ENCODE assay signal across 1 cellular context in the genomic region with DNA sequence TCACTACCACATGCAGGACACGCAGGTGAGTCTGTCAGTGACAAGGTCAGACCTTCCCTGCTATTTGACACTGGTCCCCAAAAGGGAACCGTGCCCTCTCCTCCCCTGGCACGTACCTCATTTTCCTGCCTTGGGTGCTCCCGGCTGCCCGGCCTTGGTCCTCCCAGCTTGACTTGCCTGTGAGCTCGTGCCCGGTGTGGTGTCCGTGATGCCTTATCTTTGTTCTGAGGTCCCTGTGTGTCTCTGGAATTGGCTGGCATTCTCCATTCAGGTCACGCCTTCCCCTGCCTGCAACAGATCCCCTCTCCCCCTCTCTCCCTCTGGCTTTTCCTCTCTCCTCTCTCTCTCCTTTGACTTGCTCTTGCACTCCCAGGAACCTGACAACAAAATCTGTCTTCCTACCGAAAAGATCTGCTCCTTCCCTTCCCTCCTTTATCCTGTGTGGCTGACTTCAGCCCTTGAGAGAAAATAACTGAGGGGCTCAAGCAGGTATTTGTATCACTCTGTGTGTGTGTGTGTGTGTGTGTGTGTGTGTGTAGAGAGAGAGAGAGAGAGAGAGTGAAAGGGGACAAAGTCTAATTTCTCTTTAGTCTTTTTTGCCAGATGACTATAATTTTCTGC.
A peak's percentile ranks its signal among the peaks of the same experiment; 100 is the strongest.
TF ChIP-seq lines count a peak whose summit lies in the region.

A gene with protein sequence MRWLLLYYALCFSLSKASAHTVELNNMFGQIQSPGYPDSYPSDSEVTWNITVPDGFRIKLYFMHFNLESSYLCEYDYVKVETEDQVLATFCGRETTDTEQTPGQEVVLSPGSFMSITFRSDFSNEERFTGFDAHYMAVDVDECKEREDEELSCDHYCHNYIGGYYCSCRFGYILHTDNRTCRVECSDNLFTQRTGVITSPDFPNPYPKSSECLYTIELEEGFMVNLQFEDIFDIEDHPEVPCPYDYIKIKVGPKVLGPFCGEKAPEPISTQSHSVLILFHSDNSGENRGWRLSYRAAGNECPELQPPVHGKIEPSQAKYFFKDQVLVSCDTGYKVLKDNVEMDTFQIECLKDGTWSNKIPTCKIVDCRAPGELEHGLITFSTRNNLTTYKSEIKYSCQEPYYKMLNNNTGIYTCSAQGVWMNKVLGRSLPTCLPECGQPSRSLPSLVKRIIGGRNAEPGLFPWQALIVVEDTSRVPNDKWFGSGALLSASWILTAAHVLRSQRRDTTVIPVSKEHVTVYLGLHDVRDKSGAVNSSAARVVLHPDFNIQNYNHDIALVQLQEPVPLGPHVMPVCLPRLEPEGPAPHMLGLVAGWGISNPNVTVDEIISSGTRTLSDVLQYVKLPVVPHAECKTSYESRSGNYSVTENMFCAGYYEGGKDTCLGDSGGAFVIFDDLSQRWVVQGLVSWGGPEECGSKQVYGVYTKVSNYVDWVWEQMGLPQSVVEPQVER (minus strand): TSS at position 226 of the 621 bp plus-strand sequence. CDS start 105 bp downstream, at position 121.

TF ChIP-seq in K562, 482 proteins besides CTCF, POLR2A, EP300 and RAD21:
- TF ChIP-seq ZNF830 (CRISPR knock-in tag; IDR thresholded peaks at IDR 0.05), result no peak
- TF ChIP-seq SREBF2 (CRISPR knock-in tag; IDR thresholded peaks at IDR 0.05), result no peak
- TF ChIP-seq, protein P1, sequence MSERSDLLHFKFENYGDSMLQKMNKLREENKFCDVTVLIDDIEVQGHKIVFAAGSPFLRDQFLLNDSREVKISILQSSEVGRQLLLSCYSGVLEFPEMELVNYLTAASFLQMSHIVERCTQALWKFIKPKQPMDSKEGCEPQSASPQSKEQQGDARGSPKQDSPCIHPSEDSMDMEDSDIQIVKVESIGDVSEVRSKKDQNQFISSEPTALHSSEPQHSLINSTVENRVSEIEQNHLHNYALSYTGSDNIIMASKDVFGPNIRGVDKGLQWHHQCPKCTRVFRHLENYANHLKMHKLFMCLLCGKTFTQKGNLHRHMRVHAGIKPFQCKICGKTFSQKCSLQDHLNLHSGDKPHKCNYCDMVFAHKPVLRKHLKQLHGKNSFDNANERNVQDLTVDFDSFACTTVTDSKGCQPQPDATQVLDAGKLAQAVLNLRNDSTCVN (CRISPR knock-in tag; IDR thresholded peaks at IDR 0.05), result no peak
- TF ChIP-seq, protein P2, sequence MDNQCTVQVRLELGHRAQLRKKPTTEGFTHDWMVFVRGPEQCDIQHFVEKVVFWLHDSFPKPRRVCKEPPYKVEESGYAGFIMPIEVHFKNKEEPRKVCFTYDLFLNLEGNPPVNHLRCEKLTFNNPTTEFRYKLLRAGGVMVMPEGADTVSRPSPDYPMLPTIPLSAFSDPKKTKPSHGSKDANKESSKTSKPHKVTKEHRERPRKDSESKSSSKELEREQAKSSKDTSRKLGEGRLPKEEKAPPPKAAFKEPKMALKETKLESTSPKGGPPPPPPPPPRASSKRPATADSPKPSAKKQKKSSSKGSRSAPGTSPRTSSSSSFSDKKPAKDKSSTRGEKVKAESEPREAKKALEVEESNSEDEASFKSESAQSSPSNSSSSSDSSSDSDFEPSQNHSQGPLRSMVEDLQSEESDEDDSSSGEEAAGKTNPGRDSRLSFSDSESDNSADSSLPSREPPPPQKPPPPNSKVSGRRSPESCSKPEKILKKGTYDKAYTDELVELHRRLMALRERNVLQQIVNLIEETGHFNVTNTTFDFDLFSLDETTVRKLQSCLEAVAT (IDR thresholded peaks at IDR 0.05), result no peak
- TF ChIP-seq, protein P3, sequence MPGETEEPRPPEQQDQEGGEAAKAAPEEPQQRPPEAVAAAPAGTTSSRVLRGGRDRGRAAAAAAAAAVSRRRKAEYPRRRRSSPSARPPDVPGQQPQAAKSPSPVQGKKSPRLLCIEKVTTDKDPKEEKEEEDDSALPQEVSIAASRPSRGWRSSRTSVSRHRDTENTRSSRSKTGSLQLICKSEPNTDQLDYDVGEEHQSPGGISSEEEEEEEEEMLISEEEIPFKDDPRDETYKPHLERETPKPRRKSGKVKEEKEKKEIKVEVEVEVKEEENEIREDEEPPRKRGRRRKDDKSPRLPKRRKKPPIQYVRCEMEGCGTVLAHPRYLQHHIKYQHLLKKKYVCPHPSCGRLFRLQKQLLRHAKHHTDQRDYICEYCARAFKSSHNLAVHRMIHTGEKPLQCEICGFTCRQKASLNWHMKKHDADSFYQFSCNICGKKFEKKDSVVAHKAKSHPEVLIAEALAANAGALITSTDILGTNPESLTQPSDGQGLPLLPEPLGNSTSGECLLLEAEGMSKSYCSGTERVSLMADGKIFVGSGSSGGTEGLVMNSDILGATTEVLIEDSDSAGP (CRISPR knock-in tag; IDR thresholded peaks at IDR 0.05), result no peak
- TF ChIP-seq TSC22D4 (tag; IDR thresholded peaks at IDR 0.05), result 0 out of 2 replicates have a peak, but pooled peaks have one; percentile 40
